ENCODE assay signal across 8 cellular contexts in the genomic region with DNA sequence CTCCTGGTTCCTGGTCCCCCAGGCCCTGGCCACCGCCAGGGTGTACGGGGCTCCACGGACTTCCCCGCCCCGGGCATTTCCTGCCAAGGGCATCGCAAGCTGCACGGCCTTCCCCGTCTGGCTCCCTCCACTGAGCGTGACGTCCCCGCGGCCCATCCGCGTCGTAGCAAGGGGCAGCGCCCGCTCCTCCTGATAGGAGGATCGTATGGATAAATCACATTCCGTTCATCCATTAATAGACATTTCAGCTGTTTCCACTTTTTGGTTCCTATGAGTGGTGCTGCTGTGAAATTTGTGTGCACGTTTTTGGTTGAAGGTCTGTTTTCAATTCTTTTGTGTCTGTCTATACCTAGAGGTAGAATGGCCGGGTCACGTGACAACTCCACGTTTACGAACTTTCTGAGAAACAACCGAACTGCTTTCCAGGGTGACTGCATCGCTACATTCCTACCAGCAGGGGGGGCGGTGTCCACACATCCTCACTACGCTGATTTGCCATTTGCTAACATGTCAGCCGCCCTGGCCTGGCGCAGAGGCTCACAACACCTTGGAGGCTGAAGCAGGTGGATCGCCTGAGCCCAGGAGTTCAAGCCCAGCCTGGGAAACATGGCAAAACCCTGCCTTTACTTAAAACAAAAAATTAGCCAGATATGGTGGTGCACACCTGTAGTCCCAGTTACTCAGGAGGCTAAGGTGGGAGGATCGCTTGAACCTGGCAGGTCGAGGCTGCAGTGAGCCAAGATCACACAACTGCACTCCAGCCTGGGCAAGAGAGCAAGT. TPM values are rescaled to one million over a fixed set of nuclear protein-coding genes. Genes with fewer than 3 reads are reported as not detected.
DNase-seq lines count a peak whose midpoint lies in the region; ATAC-seq and TF ChIP-seq lines count a peak whose summit lies in the region.

No MANE protein-coding gene starts in this region.

- H3K27me3 Mint-ChIP-seq in CD8-positive, alpha-beta T cell (ENCODE audit: low read depth) = peaks cover 2% of the 10 kb centered on the region
- H3K27me3 Mint-ChIP-seq in neural crest cell (ENCODE audit: low read depth) = no peaks in the 10 kb centered on the region

- H3K36me3 ChIP-seq in CD8-positive, alpha-beta T cell (ENCODE audit: insufficient read depth, low read length) = no peaks in the 10 kb centered on the region

- peak overlapping the region; percentile 11 for H3K27ac ChIP-seq in CD8-positive, alpha-beta T cell (ENCODE audit: low read depth, low read length)

- H3K36me3 Mint-ChIP-seq in CD8-positive, alpha-beta T cell = no peaks in the 10 kb centered on the region
- H3K36me3 Mint-ChIP-seq in neural crest cell (ENCODE audit: low read depth) = peaks cover 8% of the 10 kb centered on the region

- DNase-seq in CD8-positive, alpha-beta T cell = peak; percentile 55 to 83 (median 74)
- peak; percentile 74 for DNase-seq in activated T-cell treated with anti-CD3 and anti-CD28 coated beads, Interleukin-2, amount 50 U/mL, for 1 hour
- DNase-seq in fibroblast of gingiva (ENCODE audit: low read depth) (peak; percentile 38), neural crest cell (ENCODE audit: low read depth, low spot score) (peak; percentile 75), stromal cell of bone marrow (ENCODE audit: low read depth) (peak; percentile 4)

- H3K4me3 Mint-ChIP-seq in CD8-positive, alpha-beta T cell = peak overlapping the region; percentile 44
- H3K4me3 Mint-ChIP-seq in neural crest cell = no peak overlapping the region

- H3K4me3 ChIP-seq in CD8-positive, alpha-beta T cell (ENCODE audit: low read depth, low read length) = peak overlapping the region; percentile 6

- no peaks in the 10 kb centered on the region for H3K9me3 Mint-ChIP-seq in CD8-positive, alpha-beta T cell
- no peaks in the 10 kb centered on the region for H3K9me3 Mint-ChIP-seq in neural crest cell

- H3K4me1 Mint-ChIP-seq in CD8-positive, alpha-beta T cell (ENCODE audit: low read depth) = peaks cover 12% of the 10 kb centered on the region
- peaks cover 14% of the 10 kb centered on the region for H3K4me1 Mint-ChIP-seq in neural crest cell

- no peaks in the 10 kb centered on the region for H3K9me3 ChIP-seq in CD8-positive, alpha-beta T cell (ENCODE audit: low read length)

- intact Hi-C loops in CD8-positive, alpha-beta T cell (cut with DNase I, micrococcal nuclease) = loop anchor here (2.0 to 10.0 kb wide), 2 partner anchors 90 to 540 kb away; a partner anchor contains a TSS

- H3K27me3 ChIP-seq in CD8-positive, alpha-beta T cell (ENCODE audit: insufficient read depth, low read length) = no peaks in the 10 kb centered on the region

- ATAC-seq in CD8-positive, alpha-beta T cell = peak; percentile 85
- ATAC-seq in HG03342 (IDR thresholded peaks at IDR 0.05; ENCODE audit: unreplicated experiment) (peak; percentile 46), HG03521 (IDR thresholded peaks at IDR 0.05; ENCODE audit: unreplicated experiment) (no peak)

- CTCF ChIA-PET in CD8-positive, alpha-beta T cell (lab: Charles Lee) = interaction anchor here (0.6 to 1.5 kb wide), 2 partner anchors 12 to 33 kb away, joined by 3 read pairs; no protein-coding TSS in a partner anchor

- H3K4me1 ChIP-seq in CD8-positive, alpha-beta T cell (ENCODE audit: insufficient read depth, low read length) = peaks cover 8% of the 10 kb centered on the region

- H3K27ac Mint-ChIP-seq in CD8-positive, alpha-beta T cell = peak overlapping the region; percentile 79
- H3K27ac Mint-ChIP-seq in neural crest cell (ENCODE audit: unreplicated experiment) = peak overlapping the region; percentile 53

- POLR2A ChIA-PET in CD8-positive, alpha-beta T cell (lab: Charles Lee) = no interaction called here

- TF ChIP-seq CTCF in CD8-positive, alpha-beta T cell (IDR thresholded peaks at IDR 0.05) = peak; percentile 92
- TF ChIP-seq CTCF in neural crest cell (conservative IDR thresholded peaks at IDR 0.05) = peak; percentile 84

TF ChIP-seq in PFSK-1, 5 proteins besides CTCF, POLR2A, EP300 and RAD21:
- TF ChIP-seq SIN3A (IDR thresholded peaks at IDR 0.05; ENCODE audit: borderline replicate concordance, insufficient read depth, low read length) (no peak), FOXP2 (optimal IDR thresholded peaks at IDR 0.05; ENCODE audit: borderline replicate concordance, extremely low read depth, extremely low read length, insufficient read depth) (peak; percentile 68)

RNA-seq across cellular contexts. Expression of a gene that starts 37.7 kb away (rescaled TPM):
- not detected for total RNA-seq in CD8-positive, alpha-beta T cell
- polyA plus RNA-seq in PFSK-1 (2012; ENCODE audit: insufficient read length, low read depth) = 0.82 TPM
- 143 and 157 TPM in 2 replicates for total RNA-seq in neural crest cell

Comparison
In these comparisons a context has a peak if more than half of its experiments do, and no peak if none do; other contexts are left out.
1. DNase-seq: peak in every context shown above with its lines; median percentile 75 in neural crest cell; 74 in CD8-positive, alpha-beta T cell; 74 in activated T-cell treated with anti-CD3 and anti-CD28 coated beads, Interleukin-2, amount 50 U/mL, for 1 hour; 38 in fibroblast of gingiva; 4 in stromal cell of bone marrow.
2. RNA of a gene that starts 37.7 kb away (total RNA-seq): 143 to 157 TPM in neural crest cell; not detected in CD8-positive, alpha-beta T cell; every median in the first group is over 100 times any median in the second.